6 cellular contexts compared by ENCODE assay signal in the genomic region with DNA sequence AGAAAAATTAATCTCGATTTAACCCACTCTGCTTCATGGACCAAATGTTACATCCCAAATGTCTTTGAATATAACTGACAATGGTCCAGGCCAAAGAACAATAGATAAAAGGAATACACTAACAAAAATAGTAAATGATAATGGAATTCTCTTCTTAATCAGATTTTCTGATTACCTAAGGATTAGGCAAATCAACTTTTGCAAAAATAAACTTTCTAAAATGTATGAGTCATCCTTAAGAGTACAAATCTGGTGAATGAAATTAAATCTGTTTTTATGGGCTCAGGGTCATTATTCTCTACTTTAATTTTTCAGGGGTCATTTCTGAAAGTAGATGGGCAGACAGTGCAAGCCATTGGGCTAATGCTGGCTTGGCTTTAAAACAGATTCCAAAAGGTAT.
"Had no signal": no experiment of that assay in that cellular context is flagged by ENCODE, and none has a peak within 500 bp of the region (broad histone marks: within the 10 kb centered on the region; RNA-seq: fewer than 3 reads in every experiment).

No MANE protein-coding gene starts in this region.

- H3K27ac ChIP-seq: HL-60 had no signal

- FAIRE-seq: HTR-8/SVneo, K562 had no signal

- ATAC-seq: HepG2, K562 had no signal

- H3K4me3 ChIP-seq: K562 had no signal

- DNase-seq: KBM-7, KG1 had no signal
